Comparison of ENCODE assay signal across 8 cellular contexts in the genomic region with DNA sequence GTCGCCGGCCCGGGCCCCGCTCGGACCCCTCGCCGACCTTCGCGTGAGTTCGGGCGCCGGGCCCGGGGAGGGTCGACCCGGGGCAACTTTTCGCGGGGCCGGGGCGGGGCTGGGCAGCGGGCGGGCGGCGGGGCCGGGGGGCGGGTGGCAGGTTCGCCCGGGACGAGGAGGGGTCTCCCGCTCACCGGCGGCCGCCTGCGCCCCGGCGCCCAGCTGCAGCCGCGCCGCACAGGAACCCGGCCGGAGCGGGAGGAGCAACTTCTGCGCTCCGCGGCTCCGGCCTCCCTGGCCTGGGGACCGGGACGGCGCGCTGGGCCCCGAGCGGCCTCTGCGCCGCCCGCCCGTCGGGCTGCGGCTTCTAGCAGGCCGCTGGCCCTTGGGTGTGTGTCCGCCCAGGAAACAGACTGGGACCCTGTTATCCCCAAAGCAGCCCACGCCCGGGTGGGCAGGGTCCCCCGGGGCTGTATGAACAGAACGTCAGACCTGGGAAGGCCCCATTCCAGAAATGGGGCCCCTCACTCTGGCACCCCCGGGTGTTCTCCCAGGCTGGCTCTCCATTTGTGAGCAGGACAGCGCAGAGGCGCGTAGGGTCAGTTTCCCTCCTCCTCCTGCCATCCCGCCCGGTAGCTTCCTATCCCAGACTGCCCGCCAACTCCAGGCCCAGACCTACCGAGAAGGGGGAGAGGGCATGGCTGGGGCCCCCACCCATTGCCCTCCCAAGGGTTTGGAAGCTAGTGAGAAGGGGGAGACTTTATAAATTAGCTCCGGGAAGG. TPM values are rescaled to one million over a fixed set of nuclear protein-coding genes. Genes with fewer than 3 reads are reported as not detected.
A peak's percentile ranks its signal among the peaks of the same experiment; 100 is the strongest.
DNase-seq lines count a peak whose midpoint lies in the region; ATAC-seq, FAIRE-seq and TF ChIP-seq lines count a peak whose summit lies in the region.

No MANE protein-coding gene starts in this region.

- H3K36me3 Mint-ChIP-seq in naive B cell = no peaks in the 10 kb centered on the region

- H2AFZ ChIP-seq in PC-3 (ENCODE audit: low read length) = no peak overlapping the region

- H3K4me1 ChIP-seq in PC-3 (ENCODE audit: insufficient read depth, low read length) = peaks cover 14% of the 10 kb centered on the region; the same call in 1 of the 2 replicates

- no peaks in the 10 kb centered on the region for H3K9me3 Mint-ChIP-seq in naive B cell

- H3K4me2 ChIP-seq in PC-3 (ENCODE audit: low read length) = peak overlapping the region; percentile 93

- H3K27me3 ChIP-seq in PC-3 (ENCODE audit: low read length) = no peaks in the 10 kb centered on the region

- no TSS peak for BruUV-seq in PC-3 (replicated peaks; lab: Mats Ljungman, UMichigan)

- no peaks in the 10 kb centered on the region for H3K36me3 ChIP-seq in PC-3 (ENCODE audit: low read depth, low read length)

- peak overlapping the region; percentile 56 to 86 (median 68) for H3K4me3 Mint-ChIP-seq in naive B cell

- ATAC-seq in PC-3 (peak; percentile 42), naive B cell (ENCODE audit: low read depth in 2 of 2) (no peak), GM19023 (IDR thresholded peaks at IDR 0.05; ENCODE audit: unreplicated experiment) (no peak)

- in situ Hi-C loops in GM13976 (cut with MboI; ENCODE audit: low sequenced_read_pairs, unreplicated experiment) = no loop called here

- no peaks in the 10 kb centered on the region for H3F3A ChIP-seq in PC-3 (ENCODE audit: low read length, unreplicated experiment)

- peaks cover 51% of the 10 kb centered on the region for H3K79me2 ChIP-seq in PC-3 (ENCODE audit: low read length)

- POLR2A ChIA-PET in PC-3 (lab: Charles Lee; ENCODE audit: unreplicated experiment) = interaction anchor here (0.6 kb wide), 1 partner anchor 80 kb away, joined by 3 read pairs; no protein-coding TSS in a partner anchor

- H3K9me2 ChIP-seq in PC-3 (replicated peaks; ENCODE audit: low read length) = no peaks in the 10 kb centered on the region

- H3K4me1 Mint-ChIP-seq in naive B cell = peaks cover 8 to 23% (median 18%) of the 10 kb centered on the region in 3 donors

- H4K20me1 ChIP-seq in PC-3 (ENCODE audit: low read length) = peaks cover 6% of the 10 kb centered on the region; the same call in 1 of the 2 replicates

- intact Hi-C loops in PC-3 (cut with micrococcal nuclease) = loop anchor here (10.0 kb wide), 1 partner anchor 88 kb away; no protein-coding TSS in a partner anchor

- no peak for TF ChIP-seq CTCF in GM13976 (IDR thresholded peaks at IDR 0.05; ENCODE audit: borderline replicate concordance, control extremely low read depth, extremely low read depth, insufficient read depth, missing control alignments)
- no peak for TF ChIP-seq CTCF in PC-3 (conservative IDR thresholded peaks at IDR 0.05; ENCODE audit: low read depth, low read length)
- no peak for TF ChIP-seq CTCF in epithelial cell of esophagus (IDR thresholded peaks at IDR 0.05; ENCODE audit: insufficient read depth, low read depth, low read length, missing control alignments)
- TF ChIP-seq CTCF in D721Med (IDR thresholded peaks at IDR 0.05; ENCODE audit: insufficient read depth, missing control alignments) = no peak

- FAIRE-seq in D721Med (lab: Jason Lieb, UNC) = no peak

- peaks cover 0 to 17% (median 0%) of the 10 kb centered on the region in 3 donors for H3K27me3 Mint-ChIP-seq in naive B cell

- H3K27ac ChIP-seq in PC-3 (ENCODE audit: low read length) = no peak overlapping the region

- H3K9me3 ChIP-seq in PC-3 (ENCODE audit: low read length) = no peaks in the 10 kb centered on the region

- CTCF ChIA-PET in PC-3 (lab: Charles Lee) = interaction anchor here (0.6 kb wide), 1 partner anchor 164 kb away, joined by 3 read pairs; no protein-coding TSS in a partner anchor

- H3K4me3 ChIP-seq in PC-3 (ENCODE audit: low read length) (peak overlapping the region; percentile 86), epithelial cell of esophagus (ENCODE audit: low read length) (peak overlapping the region; percentile 74)

- peak overlapping the region; percentile 69 for H3K9ac ChIP-seq in PC-3 (ENCODE audit: low read length)

- peak; percentile 76 for DNase-seq in GM13976 (ENCODE audit: low spot score)
- DNase-seq in PC-3 = peak; percentile 8
- peak; percentile 25 for DNase-seq in epithelial cell of esophagus (ENCODE audit: low read depth)
- no peak for DNase-seq in naive B cell
- no peak for DNase-seq in NCI-H2107 (lab: John Stamatoyannopoulos, UW)
- DNase-seq in D721Med (ENCODE audit: insufficient read length, low spot score) = no peak
- no peak for DNase-seq in NCI-H2029 treated with DMSO at 0.1 percent for 48 hours (lab: John Stamatoyannopoulos, UW)

- no peak overlapping the region for H3K27ac Mint-ChIP-seq in naive B cell

RNA-seq across cellular contexts. Expression of gene RXRA, which starts 0.7 kb away (rescaled TPM):
- 17.5 and 23.3 TPM in 2 replicates for total RNA-seq in PC-3 (2014; rRNA removed)
- under 1 TPM in 5 of 6 donors, not detected in 1; 0.31 to 0.76 (median 0.50) TPM for polyA plus RNA-seq in naive B cell (ENCODE audit: low read depth in 6 of 6)

Comparison
In these comparisons a context has a peak if more than half of its experiments do, and no peak if none do; other contexts are left out.
1. DNase-seq: peak in GM13976 (single experiment), PC-3 (single experiment) and epithelial cell of esophagus (single experiment); none in naive B cell (single experiment), NCI-H2107 (single experiment), D721Med (single experiment) and NCI-H2029 treated with DMSO at 0.1 percent for 48 hours (single experiment).